ENCODE assay signal across 22 cellular contexts in the genomic region with DNA sequence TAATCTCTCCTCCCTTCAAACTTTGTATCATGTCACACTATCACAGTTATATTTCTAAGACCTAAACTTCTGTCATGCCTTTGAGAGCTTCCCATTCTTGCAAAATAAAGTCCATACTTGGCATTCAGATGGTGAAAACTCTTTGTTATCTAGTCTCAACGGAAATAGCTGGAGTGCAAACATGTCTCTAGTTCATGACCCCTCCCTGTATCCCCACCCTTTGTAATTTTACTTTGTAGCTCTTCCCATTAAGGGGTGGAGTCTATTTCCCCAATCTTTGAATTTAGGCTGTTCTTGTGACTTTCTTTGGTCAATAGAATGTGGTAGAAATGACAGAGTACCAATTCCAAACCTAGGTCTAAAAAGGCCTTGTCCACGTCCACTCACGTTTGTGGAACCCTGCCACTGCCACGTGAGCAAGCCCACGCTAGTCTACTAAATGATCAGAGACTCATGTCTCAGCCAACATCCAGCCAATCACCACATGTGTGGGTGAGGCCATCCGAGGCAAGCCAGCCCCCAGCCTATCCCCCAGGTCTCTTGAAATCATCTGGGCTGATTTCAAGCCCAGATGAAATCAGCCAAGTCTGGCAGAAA. TPM values are rescaled to one million over a fixed set of nuclear protein-coding genes. Genes with fewer than 3 reads are reported as not detected.
"Had no signal": no experiment of that assay in that cellular context is flagged by ENCODE, and none has a peak within 500 bp of the region (broad histone marks: within the 10 kb centered on the region; RNA-seq: fewer than 3 reads in every experiment).

No MANE protein-coding gene starts in this region.

- H3K9me3 ChIP-seq: adrenal gland, breast epithelium had no signal

- H3K27ac ChIP-seq: adrenal gland, breast epithelium had no signal

- ATAC-seq: activated CD4-positive, CD25-positive, alpha-beta regulatory T cell treated with anti-CD3 and anti-CD28 coated beads, Interleukin-2, amount 50 U/mL, for 24 hours; activated CD8-positive, alpha-beta T cell treated with anti-CD3 and anti-CD28 coated beads for 36 hours had no signal

- H3K36me3 ChIP-seq: adrenal gland, breast epithelium had no signal

- H3K4me1 ChIP-seq: adrenal gland, breast epithelium had no signal

- DNase-seq: activated CD4-positive, alpha-beta T cell treated with anti-CD3 and anti-CD28 coated beads for 4 hours; activated CD8-positive, alpha-beta memory T cell treated with anti-CD3 and anti-CD28 coated beads, Interleukin-2, amount 50 U/mL, for 48 hours; activated CD8-positive, alpha-beta T cell treated with anti-CD3 and anti-CD28 coated beads for 36 hours; activated naive CD4-positive, alpha-beta T cell treated with anti-CD3 and anti-CD28 coated beads, Interleukin-2, amount 50 U/mL, for 16 hours; activated naive CD8-positive, alpha-beta T cell treated with anti-CD3 and anti-CD28 coated beads, Interleukin-2, amount 10 ng/mL, durations not matched to agents 7 days and 5 days; activated T-cell treated with anti-CD3 and anti-CD28 coated beads, Interleukin-2, amount 50 U/mL, for 1 hour; adrenal gland; anterior cingulate cortex; caudate nucleus; NCI-H146; NCI-H187 treated with DMSO at 0.1 percent for 48 hours; NCI-H2081 treated with DMSO at 0.1 percent for 48 hours; NCI-H2171; NCI-H226; NCI-H526; NCI-H774; SHP77 treated with DMSO at 0.1 percent for 48 hours; T-helper 9 cell had no signal

- H3K4me3 ChIP-seq: adrenal gland, breast epithelium had no signal

RNA-seq across cellular contexts. Expression of a gene that starts 23.4 kb away (rescaled TPM):
- total RNA-seq: activated CD8-positive, alpha-beta T cell treated with anti-CD3 and anti-CD28 coated beads for 36 hours; activated naive CD8-positive, alpha-beta T cell treated with anti-CD3 and anti-CD28 coated beads, Interleukin-2, amount 10 ng/mL, durations not matched to agents 7 days and 5 days; breast epithelium; NCI-H460; SK-MEL-5 had no signal
